Comparison of ENCODE assay signal across 24 cellular contexts in genomic region chr1:19331262-19331878, GRCh38.
"Had no signal": no experiment of that assay in that cellular context is flagged by ENCODE, and none has a peak within 500 bp of the region (broad histone marks: within the 10 kb centered on the region; RNA-seq: fewer than 3 reads in every experiment).

No MANE protein-coding gene starts in this region.

- H3K4me2 ChIP-seq: hepatocyte, smooth muscle cell had no signal

- H3K9me3 ChIP-seq: esophagus muscularis mucosa, gastroesophageal sphincter, heart left ventricle, neutrophil, pancreas, transverse colon, vagina had no signal

- H3K36me3 Mint-ChIP-seq: natural killer cell had no signal

- H3K79me2 ChIP-seq: hepatocyte had no signal

- H3K27ac ChIP-seq: coronary artery, esophagus muscularis mucosa, foreskin keratinocyte, gastroesophageal sphincter, heart left ventricle, hepatocyte, neutrophil, pancreas, transverse colon, vagina had no signal

- DNase-seq: dermis blood vessel endothelial cell; effector memory CD4-positive, alpha-beta T cell; foreskin keratinocyte; heart left ventricle; kidney; natural killer cell; pancreas; stimulated activated CD4-positive, alpha-beta T cell treated with anti-CD3 and anti-CD28 coated beads, Interleukin-12 subunit alpha, Interleukin-12 subunit beta, amount 100 ng/mL, for 4 hours; stimulated activated CD4-positive, alpha-beta T cell treated with anti-CD3 and anti-CD28 coated beads, Interleukin-1b, Interleukin-23, amount 100 ng/mL, for 48 hours; stimulated activated CD4-positive, alpha-beta T cell treated with anti-CD3 and anti-CD28 coated beads, Interleukin-4, amount 100 ng/mL, for 1 hour; transverse colon had no signal

- H3K4me3 ChIP-seq: coronary artery, esophagus muscularis mucosa, gastroesophageal sphincter, heart left ventricle, hepatocyte, lung, pancreas, smooth muscle cell, transverse colon, vagina had no signal

- H3K27ac Mint-ChIP-seq: memory B cell; stimulated activated memory B cell treated with anti-CD40 and anti-IgM and Interleukin-4, amounts not matched to agents 10 μg/mL and 1 μg/mL and 100 μg/mL, for 72 hours; stimulated activated naive CD8-positive, alpha-beta T cell treated with anti-CD3 and anti-CD28 coated beads, Interleukin-15, Interleukin-2, amounts not matched to agents 100 ng/mL and 50 ng/mL, for 24 hours had no signal

- H3K4me1 ChIP-seq: esophagus muscularis mucosa, foreskin keratinocyte, gastroesophageal sphincter, heart left ventricle, pancreas, transverse colon, vagina had no signal

- H2AFZ ChIP-seq: hepatocyte had no signal

- H3K9me3 Mint-ChIP-seq: memory B cell; natural killer cell; stimulated activated memory B cell treated with anti-CD40 and anti-IgM and Interleukin-4, amounts not matched to agents 10 μg/mL and 1 μg/mL and 100 μg/mL, for 72 hours; stimulated activated naive CD8-positive, alpha-beta T cell treated with anti-CD3 and anti-CD28 coated beads, Interleukin-15, Interleukin-2, amounts not matched to agents 100 ng/mL and 50 ng/mL, for 24 hours had no signal

- ATAC-seq: foreskin keratinocyte; gastroesophageal sphincter; heart left ventricle; left lobe of liver; natural killer cell; sciatic nerve; stimulated activated memory B cell treated with anti-CD40 and anti-IgM and Interleukin-4, amounts not matched to agents 10 μg/mL and 1 μg/mL and 100 μg/mL, for 72 hours had no signal

- H3K27me3 ChIP-seq: esophagus muscularis mucosa, foreskin keratinocyte, gastroesophageal sphincter, heart left ventricle, hepatocyte, neutrophil, pancreas, transverse colon, vagina had no signal

- H3K4me3 Mint-ChIP-seq: memory B cell; natural killer cell; stimulated activated memory B cell treated with anti-CD40 and anti-IgM and Interleukin-4, amounts not matched to agents 10 μg/mL and 1 μg/mL and 100 μg/mL, for 72 hours; stimulated activated naive CD8-positive, alpha-beta T cell treated with anti-CD3 and anti-CD28 coated beads, Interleukin-15, Interleukin-2, amounts not matched to agents 100 ng/mL and 50 ng/mL, for 24 hours had no signal

- H3K27me3 Mint-ChIP-seq: memory B cell; stimulated activated memory B cell treated with anti-CD40 and anti-IgM and Interleukin-4, amounts not matched to agents 10 μg/mL and 1 μg/mL and 100 μg/mL, for 72 hours; stimulated activated naive CD8-positive, alpha-beta T cell treated with anti-CD3 and anti-CD28 coated beads, Interleukin-15, Interleukin-2, amounts not matched to agents 100 ng/mL and 50 ng/mL, for 24 hours had no signal

- H3K4me1 Mint-ChIP-seq: memory B cell had no signal
